24 cellular contexts compared by ENCODE assay signal in genomic region chr9:89023788-89024187, GRCh38. TPM values are rescaled to one million over a fixed set of nuclear protein-coding genes. Genes with fewer than 3 reads are reported as not detected.
DNase-seq lines count a peak whose midpoint lies in the region; ATAC-seq and TF ChIP-seq lines count a peak whose summit lies in the region.
"Had no signal": no experiment of that assay in that cellular context is flagged by ENCODE, and none has a peak within 500 bp of the region (broad histone marks: within the 10 kb centered on the region; RNA-seq: fewer than 3 reads in every experiment).

No MANE protein-coding gene starts in this region.

- H2AK5ac ChIP-seq in mesendoderm (ENCODE audit: low read length) (no peak overlapping the region), H9 (ENCODE audit: insufficient read length, low read length) (no peak overlapping the region)

- H3K9ac ChIP-seq in adipocyte (ENCODE audit: low read length) (peak overlapping the region; percentile 75), mesendoderm (ENCODE audit: low read length) (no peak overlapping the region), H9 (ENCODE audit: extremely low read depth, insufficient read length, low read length) (no peak overlapping the region)
- H3K9ac ChIP-seq: BLaER1 treated with 17β-estradiol and CSF1 and Interleukin-3, amounts not matched to agents 10 nM and 100 nM had no signal

- no peaks in the 10 kb centered on the region for H3K79me1 ChIP-seq in mesendoderm (ENCODE audit: low read length)
- no peaks in the 10 kb centered on the region for H3K79me1 ChIP-seq in H9 (ENCODE audit: insufficient read depth, low read depth, low read length, poor library complexity, severe bottlenecking)

- H3K36me3 ChIP-seq in cardiac muscle cell (no peaks in the 10 kb centered on the region), adipocyte (ENCODE audit: control insufficient read depth, insufficient read depth, low read length, severe bottlenecking) (no peaks in the 10 kb centered on the region), mesendoderm (ENCODE audit: control insufficient read depth, insufficient read depth, low read length) (no peaks in the 10 kb centered on the region), vagina (no peaks in the 10 kb centered on the region), tibial artery (no peaks in the 10 kb centered on the region)
- H3K36me3 ChIP-seq: BLaER1 treated with 17β-estradiol and CSF1 and Interleukin-3, amounts not matched to agents 10 nM and 100 nM; colonic mucosa; heart right ventricle; transverse colon had no signal

- H4K8ac ChIP-seq in mesendoderm (ENCODE audit: low read depth, low read length) (no peak overlapping the region), H9 (replicated peaks; ENCODE audit: insufficient read length, low read depth, low read length) (no peak overlapping the region)

- H2AFZ ChIP-seq in H9 (ENCODE audit: low read length): no peak overlapping the region

- H4K20me1 ChIP-seq in H9 (ENCODE audit: control insufficient read depth, insufficient read depth, insufficient read length): no peaks in the 10 kb centered on the region
- H4K20me1 ChIP-seq: BLaER1 treated with 17β-estradiol and CSF1 and Interleukin-3, amounts not matched to agents 10 nM and 100 nM had no signal

- H3K4me1 Mint-ChIP-seq in H9: peaks cover 15 to 18% of the 10 kb centered on the region in 2 experiments
- H3K4me1 Mint-ChIP-seq: activated naive CD4-positive, alpha-beta T cell treated with anti-CD3 and anti-CD28 coated beads, Interleukin-2, amount 50 U/mL, for 24 hours; stimulated activated effector memory CD8-positive, alpha-beta T cell treated with anti-CD3 and anti-CD28 coated beads, Interleukin-12 subunit alpha, Interleukin-12 subunit beta, amount 100 ng/mL, for 72 hours; T-helper 17 cell had no signal

- no peak overlapping the region for H3T11ph ChIP-seq in H9 (ENCODE audit: low read length)

- H3K27me3 Mint-ChIP-seq in H9 (ENCODE audit: low read depth): peaks cover 1% of the 10 kb centered on the region; the same call in 1 of the 2 replicates

- peak in 1 of 2 donors; percentile 55 for DNase-seq in cardiac muscle cell (ENCODE audit: low read depth in 1 of 2, low spot score in 1 of 2)
- no peak for DNase-seq in left cardiac atrium
- no peak for DNase-seq in adipocyte (ENCODE audit: low read depth)
- peak; percentile 17 for DNase-seq in mesendoderm
- DNase-seq in vagina (ENCODE audit: extremely low spot score in 2 of 2): no peak
- no peak for DNase-seq in tibial artery
- no peak for DNase-seq in H9
- DNase-seq: activated CD8-positive, alpha-beta T cell treated with anti-CD3 and anti-CD28 coated beads for 36 hours; activated T-cell treated with anti-CD3 and anti-CD28 coated beads, Interleukin-2, amount 50 U/mL, for 24 hours; colonic mucosa; heart right ventricle; NCI-H1092; NCI-H2029 treated with DMSO at 0.1 percent for 48 hours; right cardiac atrium; Right ventricle myocardium superior; T-helper 17 cell; transverse colon had no signal

- no peak overlapping the region for H3K18ac ChIP-seq in mesendoderm (ENCODE audit: low read length)
- no peak overlapping the region for H3K18ac ChIP-seq in H9 (ENCODE audit: insufficient read length, low read depth, low read length)

- peaks cover 0 to 11% (median 0%) of the 10 kb centered on the region in 3 experiments; a peak in 3 of 7 replicates for H3K36me3 Mint-ChIP-seq in H9 (ENCODE audit: insufficient read depth in 1 of 3, low read depth in 3 of 3)
- H3K36me3 Mint-ChIP-seq: activated naive CD4-positive, alpha-beta T cell treated with anti-CD3 and anti-CD28 coated beads, Interleukin-2, amount 50 U/mL, for 24 hours; stimulated activated effector memory CD8-positive, alpha-beta T cell treated with anti-CD3 and anti-CD28 coated beads, Interleukin-12 subunit alpha, Interleukin-12 subunit beta, amount 100 ng/mL, for 72 hours had no signal

- H3K4ac ChIP-seq in mesendoderm (ENCODE audit: low read depth, low read length): no peak overlapping the region
- H3K4ac ChIP-seq in H9 (ENCODE audit: low read depth, low read length): no peak overlapping the region

- H4K91ac ChIP-seq in H9 (ENCODE audit: insufficient read length, low read depth, low read length): no peak overlapping the region

- H2BK120ac ChIP-seq in mesendoderm (ENCODE audit: low read depth, low read length): no peak overlapping the region
- no peak overlapping the region for H2BK120ac ChIP-seq in H9 (ENCODE audit: low read depth, low read length, poor library complexity, severe bottlenecking)

- H3K9me3 Mint-ChIP-seq in H9: peaks cover 0 to 6% of the 10 kb centered on the region in 2 experiments; a peak in 3 of 5 replicates
- H3K9me3 Mint-ChIP-seq: activated CD8-positive, alpha-beta T cell treated with anti-CD3 and anti-CD28 coated beads for 36 hours; activated naive CD4-positive, alpha-beta T cell treated with anti-CD3 and anti-CD28 coated beads, Interleukin-2, amount 50 U/mL, for 24 hours; activated T-cell treated with anti-CD3 and anti-CD28 coated beads, Interleukin-2, amount 50 U/mL, for 24 hours; stimulated activated effector memory CD8-positive, alpha-beta T cell treated with anti-CD3 and anti-CD28 coated beads, Interleukin-12 subunit alpha, Interleukin-12 subunit beta, amount 100 ng/mL, for 72 hours had no signal

- H2BK5ac ChIP-seq in mesendoderm (ENCODE audit: low read length): no peak overlapping the region
- H2BK5ac ChIP-seq in H9 (ENCODE audit: insufficient read length, low read length): no peak overlapping the region

- peaks cover 38% of the 10 kb centered on the region for H3K4me1 ChIP-seq in cardiac muscle cell (ENCODE audit: low read depth)
- H3K4me1 ChIP-seq in adipocyte (ENCODE audit: control insufficient read depth, insufficient read depth, low read length): peaks cover 52% of the 10 kb centered on the region
- no peaks in the 10 kb centered on the region for H3K4me1 ChIP-seq in mesendoderm (ENCODE audit: control insufficient read depth, low read depth, low read length)
- H3K4me1 ChIP-seq in vagina: peaks cover 37% of the 10 kb centered on the region
- peaks cover 0 to 26% (median 11%) of the 10 kb centered on the region in 4 donors for H3K4me1 ChIP-seq in tibial artery
- H3K4me1 ChIP-seq in H9 (ENCODE audit: insufficient read depth, low read length): peaks cover 7% of the 10 kb centered on the region; the same call in 1 of the 2 replicates
- H3K4me1 ChIP-seq: colonic mucosa had no signal

- ATAC-seq in left cardiac atrium: no peak
- ATAC-seq in activated CD4-positive, CD25-positive, alpha-beta regulatory T cell treated with anti-CD3 and anti-CD28 coated beads, Interleukin-2, amount 50 U/mL, for 24 hours: no peak
- ATAC-seq: activated CD8-positive, alpha-beta T cell treated with anti-CD3 and anti-CD28 coated beads for 36 hours; stimulated activated effector memory CD8-positive, alpha-beta T cell treated with anti-CD3 and anti-CD28 coated beads, Interleukin-12 subunit alpha, Interleukin-12 subunit beta, amount 100 ng/mL, for 72 hours; T-helper 17 cell; WTC11 had no signal

- H4K5ac ChIP-seq in mesendoderm (ENCODE audit: low read length): no peak overlapping the region
- no peak overlapping the region for H4K5ac ChIP-seq in H9 (ENCODE audit: insufficient read length, low read depth, low read length)

- WGBS in mesendoderm (ENCODE audit: extremely low coverage, insufficient coverage, low lambda C conversion rate): no CpG with 5 or more reads among the region's 3 CpGs
- WGBS in H9 (ENCODE audit: extremely low coverage, insufficient read length, low lambda C conversion rate): no CpG with 5 or more reads among the region's 3 CpGs

- no peak overlapping the region for H3K23ac ChIP-seq in mesendoderm (ENCODE audit: low read length)
- H3K23ac ChIP-seq in H9 (ENCODE audit: insufficient read length, low read depth, low read length): no peak overlapping the region

- H3K79me2 ChIP-seq in mesendoderm (ENCODE audit: control insufficient read depth, insufficient read depth, low read length): no peaks in the 10 kb centered on the region
- H3K79me2 ChIP-seq in H9 (ENCODE audit: insufficient read depth, low read length): no peaks in the 10 kb centered on the region

- TF ChIP-seq POLR2A in vagina (IDR thresholded peaks at IDR 0.05): no peak

- H3K4me2 ChIP-seq in mesendoderm (ENCODE audit: low read length) (no peak overlapping the region), H9 (ENCODE audit: insufficient read depth, insufficient read length, low read length) (no peak overlapping the region)
- H3K4me2 ChIP-seq: BLaER1 treated with 17β-estradiol and CSF1 and Interleukin-3, amounts not matched to agents 10 nM and 100 nM had no signal

- H3K27ac ChIP-seq in cardiac muscle cell (peak overlapping the region; percentile 95), mesendoderm (ENCODE audit: low read depth, low read length) (no peak overlapping the region), vagina (peak overlapping the region; percentile 92), tibial artery (peak overlapping the region in 1 of 2 donors; percentile 35), H9 (ENCODE audit: insufficient read length, low read depth, low read length) (no peak overlapping the region)
- H3K27ac ChIP-seq: BLaER1 treated with 17β-estradiol and CSF1 and Interleukin-3, amounts not matched to agents 10 nM and 100 nM; colonic mucosa; HL-60 had no signal

- H3K14ac ChIP-seq in H9 (ENCODE audit: insufficient read depth, low read length): no peak overlapping the region

- H3K27me3 ChIP-seq in cardiac muscle cell (no peaks in the 10 kb centered on the region), adipocyte (replicated peaks; ENCODE audit: control insufficient read depth, insufficient read depth, low read length) (no peaks in the 10 kb centered on the region), mesendoderm (ENCODE audit: insufficient read depth, low read length, poor library complexity) (no peaks in the 10 kb centered on the region), vagina (no peaks in the 10 kb centered on the region), tibial artery (no peaks in the 10 kb centered on the region), H9 (ENCODE audit: insufficient read depth, low read length) (no peaks in the 10 kb centered on the region)
- H3K27me3 ChIP-seq: BLaER1 treated with 17β-estradiol and CSF1 and Interleukin-3, amounts not matched to agents 10 nM and 100 nM; colonic mucosa; transverse colon had no signal

- H3K56ac ChIP-seq in mesendoderm (ENCODE audit: low read length) (no peak overlapping the region), H9 (ENCODE audit: insufficient read length, low read depth, low read length) (no peak overlapping the region)

- H3K4me3 Mint-ChIP-seq in H9: no peak overlapping the region
- H3K4me3 Mint-ChIP-seq: activated CD8-positive, alpha-beta T cell treated with anti-CD3 and anti-CD28 coated beads for 36 hours; activated naive CD4-positive, alpha-beta T cell treated with anti-CD3 and anti-CD28 coated beads, Interleukin-2, amount 50 U/mL, for 24 hours; activated T-cell treated with anti-CD3 and anti-CD28 coated beads, Interleukin-2, amount 50 U/mL, for 24 hours; stimulated activated effector memory CD8-positive, alpha-beta T cell treated with anti-CD3 and anti-CD28 coated beads, Interleukin-12 subunit alpha, Interleukin-12 subunit beta, amount 100 ng/mL, for 72 hours; T-helper 17 cell; WTC11 had no signal

- H3K9me3 ChIP-seq in cardiac muscle cell (ENCODE audit: low read depth): no peaks in the 10 kb centered on the region
- H3K9me3 ChIP-seq in adipocyte (ENCODE audit: control insufficient read depth, low read length): no peaks in the 10 kb centered on the region
- no peaks in the 10 kb centered on the region for H3K9me3 ChIP-seq in vagina
- H3K9me3 ChIP-seq in tibial artery: no peaks in the 10 kb centered on the region
- H3K9me3 ChIP-seq in H9 (ENCODE audit: control insufficient read depth, low read depth, low read length): no peaks in the 10 kb centered on the region
- H3K9me3 ChIP-seq: colonic mucosa, transverse colon had no signal

- H2BK15ac ChIP-seq in mesendoderm (replicated peaks; ENCODE audit: low read depth) (no peak overlapping the region), H9 (ENCODE audit: low read depth, low read length) (no peak overlapping the region)

- no peak overlapping the region for H2BK12ac ChIP-seq in H9 (ENCODE audit: insufficient read length, low read depth, low read length)

- TF ChIP-seq CTCF in cardiac muscle cell (IDR thresholded peaks at IDR 0.05; ENCODE audit: low read depth, low read length) (no peak), vagina (IDR thresholded peaks at IDR 0.05) (no peak), tibial artery (IDR thresholded peaks at IDR 0.05) (no peak), H9 (conservative IDR thresholded peaks at IDR 0.05) (no peak)

- no peaks in the 10 kb centered on the region for H3K23me2 ChIP-seq in H9 (ENCODE audit: insufficient read length, low read depth, low read length, poor library complexity, severe bottlenecking)

- no peak overlapping the region; a peak in 1 of 7 replicates for H3K27ac Mint-ChIP-seq in H9
- H3K27ac Mint-ChIP-seq: activated CD8-positive, alpha-beta T cell treated with anti-CD3 and anti-CD28 coated beads for 36 hours; activated naive CD4-positive, alpha-beta T cell treated with anti-CD3 and anti-CD28 coated beads, Interleukin-2, amount 50 U/mL, for 24 hours; activated T-cell treated with anti-CD3 and anti-CD28 coated beads, Interleukin-2, amount 50 U/mL, for 24 hours; stimulated activated effector memory CD8-positive, alpha-beta T cell treated with anti-CD3 and anti-CD28 coated beads, Interleukin-12 subunit alpha, Interleukin-12 subunit beta, amount 100 ng/mL, for 72 hours; T-helper 17 cell; WTC11 had no signal

- H3K4me3 ChIP-seq in cardiac muscle cell (no peak overlapping the region), adipocyte (ENCODE audit: low read length) (no peak overlapping the region), mesendoderm (ENCODE audit: low read length) (no peak overlapping the region), vagina (no peak overlapping the region), tibial artery (no peak overlapping the region)
- H3K4me3 ChIP-seq: BLaER1 treated with 17β-estradiol and CSF1 and Interleukin-3, amounts not matched to agents 10 nM and 100 nM; colonic mucosa; heart right ventricle; lung; transverse colon had no signal

- intact Hi-C loops in left cardiac atrium (cut with DNase I) (no loop called here), vagina (cut with DNase I) (loop anchor here (5.0 to 10.0 kb wide), 2 partner anchors 151 to 636 kb away; partner anchors contain the start of genes SHC3 and SPIN1), tibial artery (cut with DNase I; ENCODE audit: low total_unique reads) (no loop called here)

- H2BK20ac ChIP-seq in H9 (ENCODE audit: low read depth, low read length, poor library complexity, severe bottlenecking): no peak overlapping the region

RNA-seq across cellular contexts. Expression of gene S1PR3, which starts 32.5 kb away (rescaled TPM):
- total RNA-seq in cardiac muscle cell (11.3 and 15.5 TPM in 2 replicates), left cardiac atrium (10 to 100 TPM; 24.4 to 25.3 TPM), vagina (39.3 TPM), H9 (2021) (3.1 and 3.3 TPM in 2 replicates)
- 7.4 and 10.9 TPM in 2 replicates for polyA plus RNA-seq in cardiac muscle cell
- 7.0 TPM for polyA plus RNA-seq in mesendoderm (2013, experiment 1 of 2)
- 7.0 TPM for polyA plus RNA-seq in mesendoderm (2013, experiment 2 of 2)

Comparison
In these comparisons a context has a peak if more than half of its experiments do, and no peak if none do; other contexts are left out.
1. H3K27ac ChIP-seq: peak in cardiac muscle cell (single experiment) and vagina (single experiment); none in mesendoderm (single experiment) and H9 (single experiment).